In the genomic region with DNA sequence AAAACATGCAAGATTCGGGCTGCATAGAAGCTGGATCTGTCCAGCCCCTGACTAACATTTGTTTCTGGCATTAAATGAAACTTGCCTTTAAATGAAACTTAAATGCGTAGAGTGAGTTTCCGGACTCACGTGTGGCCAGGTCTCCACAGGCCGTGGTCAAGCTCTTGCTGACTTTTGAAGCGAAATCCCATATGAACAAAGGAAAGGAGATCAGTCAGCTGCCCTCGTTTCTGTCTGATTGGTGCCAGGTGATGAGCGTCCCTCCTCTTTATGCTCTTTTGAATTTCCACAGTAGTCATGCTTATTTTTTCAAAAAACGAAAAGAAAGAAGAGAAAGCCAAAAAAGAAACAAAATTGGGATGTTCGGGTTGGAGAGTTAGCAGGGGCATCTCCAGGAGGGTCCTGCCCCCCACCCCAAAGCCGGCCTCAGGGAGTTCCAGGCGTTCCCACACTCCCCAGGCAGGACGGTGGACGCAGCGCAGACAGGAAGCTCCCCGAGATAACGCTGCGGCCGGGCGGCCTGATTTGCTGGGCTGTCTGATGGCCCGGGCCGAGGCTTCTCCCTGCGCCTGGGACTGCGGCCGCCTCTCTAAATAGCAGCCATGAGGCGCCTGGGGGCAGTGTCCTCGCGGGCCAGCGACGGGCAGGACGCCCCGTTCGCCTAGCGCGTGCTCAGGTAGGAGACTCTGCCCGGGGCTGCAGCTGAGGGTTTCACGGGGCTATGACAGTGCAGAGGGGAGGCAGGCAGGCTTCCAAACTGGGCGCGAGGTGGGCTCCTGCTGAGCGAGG, we compare ENCODE assay signal across 11 cellular contexts. TPM values are rescaled to one million over a fixed set of nuclear protein-coding genes. Genes with fewer than 3 reads are reported as not detected.
DNase-seq lines count a peak whose midpoint lies in the region; ATAC-seq, FAIRE-seq and TF ChIP-seq lines count a peak whose summit lies in the region.
"Had no signal": no experiment of that assay in that cellular context is flagged by ENCODE, and none has a peak within 500 bp of the region (broad histone marks: within the 10 kb centered on the region; RNA-seq: fewer than 3 reads in every experiment).

TSS of gene COLEC11 (plus strand) at position 620 of the 789 bp plus-strand sequence. CDS start 9,229 bp downstream, outside the sequence.

- H3K4me1 ChIP-seq in BE2C (no peaks in the 10 kb centered on the region), astrocyte (ENCODE audit: insufficient read depth, low read length) (no peaks in the 10 kb centered on the region), right cardiac atrium (ENCODE audit: control insufficient read depth, insufficient read depth, low read length) (no peaks in the 10 kb centered on the region), esophagus squamous epithelium (peaks cover 0 to 9% (median 0%) of the 10 kb centered on the region in 3 donors)

- in situ Hi-C loops in GM13976 (cut with MboI; ENCODE audit: low sequenced_read_pairs, unreplicated experiment), result no loop called here

- H3K36me3 Mint-ChIP-seq in astrocyte (ENCODE audit: low read depth, unreplicated experiment), result peaks cover 5% of the 10 kb centered on the region
- H3K36me3 Mint-ChIP-seq in progenitor cell of endocrine pancreas (ENCODE audit: insufficient read depth), result peaks cover 10% of the 10 kb centered on the region

- H3K27ac ChIP-seq in astrocyte (ENCODE audit: low read depth, low read length) (no peak within 1 kb of the TSS), right cardiac atrium (ENCODE audit: low read length) (peak within 1 kb of the TSS; percentile 23), esophagus squamous epithelium (no peak within 1 kb of the TSS)

- peak; percentile 29; the same call in 1 of the 2 replicates for TF ChIP-seq CTCF in BE2C (IDR thresholded peaks at IDR 0.05; ENCODE audit: low read depth, low read length)
- no peak for TF ChIP-seq CTCF in astrocyte (IDR thresholded peaks at IDR 0.05; ENCODE audit: insufficient read depth, low read depth, low read length)
- peak; percentile 36 for TF ChIP-seq CTCF in progenitor cell of endocrine pancreas (IDR thresholded peaks at IDR 0.05; ENCODE audit: unreplicated experiment)
- TF ChIP-seq CTCF in GM13976 (IDR thresholded peaks at IDR 0.05; ENCODE audit: borderline replicate concordance, control extremely low read depth, extremely low read depth, insufficient read depth, missing control alignments), result no peak
- peak in 1 of 6 experiments; percentile 6 for TF ChIP-seq CTCF in esophagus squamous epithelium (IDR thresholded peaks at IDR 0.05)

- peak within 1 kb of the TSS; percentile 86 for H3K4me3 ChIP-seq in BE2C (ENCODE audit: low read depth, low read length)
- H3K4me3 ChIP-seq in astrocyte (ENCODE audit: insufficient read depth, low read depth, low read length), result peak within 1 kb of the TSS; percentile 17
- peak within 1 kb of the TSS; percentile 7 for H3K4me3 ChIP-seq in right cardiac atrium (ENCODE audit: low read length)
- peak within 1 kb of the TSS in 2 of 4 donors; percentile 13 to 46 for H3K4me3 ChIP-seq in esophagus squamous epithelium

- no peak for FAIRE-seq in astrocyte (lab: Jason Lieb, UNC)

- peak within 1 kb of the TSS; percentile 80 for H3K4me2 ChIP-seq in astrocyte (ENCODE audit: low read length)

- H3K27me3 ChIP-seq in BE2C (no peaks in the 10 kb centered on the region), astrocyte (ENCODE audit: insufficient read depth, low read length) (no peaks in the 10 kb centered on the region), right cardiac atrium (ENCODE audit: control insufficient read depth, insufficient read depth) (no peaks in the 10 kb centered on the region), esophagus squamous epithelium (no peaks in the 10 kb centered on the region)

- H3K4me1 Mint-ChIP-seq in astrocyte (ENCODE audit: low read depth, unreplicated experiment), result no peaks in the 10 kb centered on the region
- peaks cover 8% of the 10 kb centered on the region for H3K4me1 Mint-ChIP-seq in progenitor cell of endocrine pancreas (ENCODE audit: low read depth)

- WGBS in right cardiac atrium, result 15% methylated on average over 40 of the region's 40 CpGs
- 68 to 77% methylated on average over 11 to 18 of the region's 40 CpGs for WGBS in esophagus squamous epithelium, 2 donors

- H3K4me3 Mint-ChIP-seq in astrocyte (ENCODE audit: unreplicated experiment) (peak within 1 kb of the TSS; percentile 15), progenitor cell of endocrine pancreas (ENCODE audit: low read depth) (no peak within 1 kb of the TSS)

- peak within 1 kb of the TSS; percentile 75 for H2AFZ ChIP-seq in astrocyte (ENCODE audit: low read depth, low read length)

- peaks cover 2% of the 10 kb centered on the region for H3K27me3 Mint-ChIP-seq in astrocyte (ENCODE audit: low read depth, unreplicated experiment)
- H3K27me3 Mint-ChIP-seq in progenitor cell of endocrine pancreas, result peaks cover 8% of the 10 kb centered on the region

- H3K9ac ChIP-seq in astrocyte (ENCODE audit: low read length), result peak within 1 kb of the TSS; percentile 46

- H3K9me3 Mint-ChIP-seq in astrocyte (ENCODE audit: unreplicated experiment), result peaks cover 2% of the 10 kb centered on the region
- peaks cover 2% of the 10 kb centered on the region for H3K9me3 Mint-ChIP-seq in progenitor cell of endocrine pancreas (ENCODE audit: low read depth)

- peak; percentile 89 for DNase-seq in BE2C
- DNase-seq in astrocyte (ENCODE audit: low read depth), result peak; percentile 13
- peak; percentile 77 to 91 (median 90) for DNase-seq in right cardiac atrium
- DNase-seq in progenitor cell of endocrine pancreas (ENCODE audit: low spot score, unreplicated experiment), result no peak
- DNase-seq in NCI-H187 treated with DMSO at 0.1 percent for 48 hours (lab: John Stamatoyannopoulos, UW), result no peak
- no peak for DNase-seq in GM13976 (ENCODE audit: low spot score)
- no peak for DNase-seq in esophagus squamous epithelium (lab: John Stamatoyannopoulos, UW)
- DNase-seq: activated CD4-positive, CD25-positive, alpha-beta regulatory T cell; activated naive CD4-positive, alpha-beta T cell treated with anti-CD3 and anti-CD28 coated beads, Interleukin-2, amount 50 U/mL, for 16 hours; COR-L47 had no signal

- no peaks in the 10 kb centered on the region for H4K20me1 ChIP-seq in astrocyte (ENCODE audit: insufficient read depth, low read length)

- TF ChIP-seq POLR2A in esophagus squamous epithelium (IDR thresholded peaks at IDR 0.05), result no peak

- H3K79me2 ChIP-seq in astrocyte (ENCODE audit: insufficient read depth, low read length), result no peaks in the 10 kb centered on the region

- ATAC-seq in right cardiac atrium (peak; percentile 94 to 95), GM18858 (IDR thresholded peaks at IDR 0.05; ENCODE audit: unreplicated experiment) (no peak)

- intact Hi-C loops in right cardiac atrium (cut with DNase I), result no loop called here
- intact Hi-C loops in esophagus squamous epithelium (cut with DNase I), result no loop called here

- H3K9me3 ChIP-seq in BE2C (no peaks in the 10 kb centered on the region), astrocyte (ENCODE audit: insufficient read depth, low read depth, low read length) (no peaks in the 10 kb centered on the region), right cardiac atrium (ENCODE audit: control insufficient read depth, low read length) (no peaks in the 10 kb centered on the region), esophagus squamous epithelium (no peaks in the 10 kb centered on the region)

- H3K27ac Mint-ChIP-seq in astrocyte (ENCODE audit: unreplicated experiment) (peak within 1 kb of the TSS; percentile 5), progenitor cell of endocrine pancreas (no peak within 1 kb of the TSS)

- H3K36me3 ChIP-seq in BE2C, result peaks cover 5% of the 10 kb centered on the region
- no peaks in the 10 kb centered on the region for H3K36me3 ChIP-seq in astrocyte (ENCODE audit: insufficient read depth, low read length)
- H3K36me3 ChIP-seq in esophagus squamous epithelium, result no peaks in the 10 kb centered on the region

RNA-seq across cellular contexts. Expression of gene COLEC11, which starts in this region (rescaled TPM):
- 278 TPM for polyA plus RNA-seq in BE2C (2012; ENCODE audit: insufficient read depth, insufficient read length, low read depth)
- total RNA-seq in astrocyte (not detected in 2 replicates), right cardiac atrium (10 to 100 TPM; 12.5 to 67.8 (median 36.3) TPM), progenitor cell of endocrine pancreas (not detected in 2 replicates), esophagus squamous epithelium (1 to 10 TPM in 2 of 4 donors, under 1 TPM in 1, not detected in 1; 0.56 to 2.3 (median 1.0) TPM)
- polyA plus RNA-seq in right cardiac atrium, result 70.6 TPM

Comparison
In these comparisons a context has a peak if more than half of its experiments do, and no peak if none do; other contexts are left out.
1. RNA of gene COLEC11 (total RNA-seq): 12.5 to 67.8 TPM in right cardiac atrium; 0.56 to 2.3 TPM in esophagus squamous epithelium, not detected in astrocyte and not detected in progenitor cell of endocrine pancreas; every median in the first group is over 4 times any median in the second.
2. Peak in DNase-seq, H3K4me3 ChIP-seq, H3K9ac ChIP-seq and H3K4me2 ChIP-seq in astrocyte; RNA of the gene not detected or under 1 TPM.
3. DNase-seq: peak in BE2C (single experiment) and right cardiac atrium (3 of 3); none in progenitor cell of endocrine pancreas (single experiment), NCI-H187 treated with DMSO at 0.1 percent for 48 hours (single experiment), GM13976 (single experiment) and esophagus squamous epithelium (single experiment).
4. CTCF ChIP-seq: peak in BE2C (single experiment) and progenitor cell of endocrine pancreas (single experiment); none in astrocyte (single experiment) and GM13976 (single experiment).